In the genomic region with DNA sequence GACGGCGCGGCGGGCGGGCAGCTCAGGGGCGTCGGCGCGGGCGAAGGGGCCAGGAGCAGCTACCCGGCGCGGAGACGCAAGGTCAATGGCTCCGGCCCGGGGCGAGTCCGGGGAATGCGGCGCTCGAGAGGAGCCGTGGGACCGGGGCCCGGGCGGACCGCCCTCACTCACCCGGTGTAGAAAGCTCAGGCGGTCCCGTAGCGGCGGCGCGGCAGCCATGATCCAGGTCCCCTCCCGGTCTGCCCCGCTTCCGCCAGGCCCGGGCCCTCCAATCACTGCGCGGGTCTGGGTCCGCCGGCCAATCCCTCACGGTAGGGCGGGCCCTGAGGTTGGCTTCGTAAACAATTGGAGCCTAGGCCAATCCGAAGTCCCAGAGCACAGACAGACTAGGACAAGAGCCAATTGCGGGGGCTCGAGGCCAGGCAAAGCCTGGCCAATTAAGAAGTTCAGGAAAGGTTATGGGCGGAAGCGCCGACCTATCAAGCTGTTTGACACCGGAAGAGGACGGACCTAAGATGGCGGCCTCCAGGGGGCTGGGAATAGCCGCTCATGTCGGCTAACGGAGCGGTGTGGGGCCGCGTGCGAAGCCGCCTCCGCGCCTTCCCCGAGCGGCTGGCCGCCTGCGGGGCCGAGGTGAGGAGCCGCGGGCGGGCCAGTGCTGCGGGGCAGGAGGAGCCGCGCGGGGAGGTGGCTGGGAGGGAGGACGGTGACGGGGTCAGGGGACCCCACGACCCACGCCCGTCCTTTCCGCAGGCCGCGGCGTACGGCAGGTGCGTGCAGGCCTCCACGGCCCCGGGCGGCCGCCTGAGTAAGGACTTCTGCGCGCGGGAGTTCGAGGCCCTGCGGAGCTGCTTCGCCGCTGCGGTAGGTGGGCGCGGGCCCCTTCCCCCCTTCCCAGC, we compare ENCODE assay signal across 8 cellular contexts. TPM values are rescaled to one million over a fixed set of nuclear protein-coding genes. Genes with fewer than 3 reads are reported as not detected.
DNase-seq lines count a peak whose midpoint lies in the region; ATAC-seq and TF ChIP-seq lines count a peak whose summit lies in the region.

Gene NDUFAF8, plus strand, starts transcription at position 504 of the 899 bp plus-strand sequence. Its CDS starts 46 bp downstream, at position 550.
A gene with protein sequence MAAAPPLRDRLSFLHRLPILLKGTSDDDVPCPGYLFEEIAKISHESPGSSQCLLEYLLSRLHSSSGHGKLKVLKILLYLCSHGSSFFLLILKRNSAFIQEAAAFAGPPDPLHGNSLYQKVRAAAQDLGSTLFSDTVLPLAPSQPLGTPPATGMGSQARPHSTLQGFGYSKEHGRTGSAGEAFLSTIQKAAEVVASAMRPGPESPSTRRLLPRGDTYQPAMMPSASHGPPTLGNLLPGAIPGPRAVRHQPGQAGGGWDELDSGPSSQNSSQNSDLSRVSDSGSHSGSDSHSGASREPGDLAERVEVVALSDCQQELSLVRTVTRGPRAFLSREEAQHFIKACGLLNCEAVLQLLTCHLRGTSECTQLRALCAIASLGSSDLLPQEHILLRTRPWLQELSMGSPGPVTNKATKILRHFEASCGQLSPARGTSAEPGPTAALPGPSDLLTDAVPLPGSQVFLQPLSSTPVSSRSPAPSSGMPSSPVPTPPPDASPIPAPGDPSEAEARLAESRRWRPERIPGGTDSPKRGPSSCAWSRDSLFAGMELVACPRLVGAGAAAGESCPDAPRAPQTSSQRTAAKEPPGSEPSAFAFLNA (minus strand): TSS at position 241 of the 899 bp plus-strand sequence. CDS start 22 bp downstream, at position 219.

- H3K9me3 ChIP-seq in heart right ventricle (no peaks in the 10 kb centered on the region), upper lobe of left lung (no peaks in the 10 kb centered on the region)

- DNase-seq in GM13976 (ENCODE audit: low spot score) = peak; percentile 100
- DNase-seq in NCI-H146 treated with DMSO at 0.1 percent for 48 hours (lab: John Stamatoyannopoulos, UW; ENCODE audit: unreplicated experiment) = peak; percentile 97
- DNase-seq in amniotic epithelial cell (ENCODE audit: low read depth) = peak; percentile 99
- peak; percentile 95 to 98 for DNase-seq in heart right ventricle
- DNase-seq in posterior cingulate gyrus = peak; percentile 97 to 100 (median 98)
- DNase-seq in upper lobe of left lung = peak; percentile 97 to 99

- no peak for TF ChIP-seq CTCF in GM13976 (IDR thresholded peaks at IDR 0.05; ENCODE audit: borderline replicate concordance, control extremely low read depth, extremely low read depth, insufficient read depth, missing control alignments)
- TF ChIP-seq CTCF in heart right ventricle (IDR thresholded peaks at IDR 0.05) = peak in 2 of 9 donors; percentile 8 to 25
- TF ChIP-seq CTCF in upper lobe of left lung (IDR thresholded peaks at IDR 0.05) = peak in 4 of 6 experiments; percentile 20 to 34 (median 25)

- H3K36me3 ChIP-seq in heart right ventricle (peaks cover 0 to 21% (median 0%) of the 10 kb centered on the region in 9 donors), upper lobe of left lung (peaks cover 0 to 15% (median 1%) of the 10 kb centered on the region in 4 donors)

- 0% methylated on average over 68 to 100 of the region's 100 CpGs for WGBS in heart right ventricle, 2 donors
- 0 to 1% methylated on average over 14 to 25 of the region's 100 CpGs for WGBS in upper lobe of left lung, 2 donors

- peak; percentile 91 for ATAC-seq in HG02870 (IDR thresholded peaks at IDR 0.05; ENCODE audit: unreplicated experiment)
- peak; percentile 96 to 99 (median 98) for ATAC-seq in heart right ventricle
- ATAC-seq in upper lobe of left lung (ENCODE audit: low FRiP score in 2 of 2) = peak; percentile 98

- no peak for TF ChIP-seq EP300 in upper lobe of left lung (IDR thresholded peaks at IDR 0.05)

- H3K27me3 ChIP-seq in heart right ventricle (no peaks in the 10 kb centered on the region), upper lobe of left lung (no peaks in the 10 kb centered on the region)

- intact Hi-C loops in T-helper 1 cell treated with Interleukin-12 subunit alpha and Interleukin-12 subunit beta and Interleukin-4 antibody, amounts not matched to agents 30 ng/mL and 1 ng/mL, for 36 hours (cut with micrococcal nuclease) = loop anchor here (1.0 kb wide), 5 partner anchors 12 to 621 kb away; partner anchors contain the start of genes P4HB and SLC38A10
- intact Hi-C loops in heart right ventricle (cut with DNase I) (loop anchor here in 2 of 10 donors (1.0 to 10.0 kb wide), 2 partner anchors 16 to 244 kb away; partner anchors contain the start of gene CHMP6 (in 1 of the 2)), posterior cingulate gyrus (cut with DNase I) (no loop called here)

- in situ Hi-C loops in GM13976 (cut with MboI; ENCODE audit: low sequenced_read_pairs, unreplicated experiment) = no loop called here

- H3K27ac ChIP-seq in heart right ventricle (peak within 1 kb of the TSS; percentile 59 to 90 (median 82)), upper lobe of left lung (peak within 1 kb of the TSS; percentile 79 to 89 (median 84))

- peaks cover 10 to 52% (median 32%) of the 10 kb centered on the region in 9 donors for H3K4me1 ChIP-seq in heart right ventricle
- H3K4me1 ChIP-seq in upper lobe of left lung = peaks cover 25 to 54% (median 29%) of the 10 kb centered on the region in 4 donors

- H3K4me3 ChIP-seq in heart right ventricle = peak within 1 kb of the TSS; percentile 81 to 100 (median 92)
- peak within 1 kb of the TSS; percentile 94 to 100 (median 98) for H3K4me3 ChIP-seq in upper lobe of left lung

- peak in 3 of 4 donors; percentile 51 to 80 (median 69) for TF ChIP-seq POLR2A in upper lobe of left lung (IDR thresholded peaks at IDR 0.05)

RNA-seq across cellular contexts. Expression of gene NDUFAF8, which starts in this region (rescaled TPM):
- 47.3 and 49.0 TPM in 2 replicates for total RNA-seq in T-helper 1 cell treated with Interleukin-12 subunit alpha and Interleukin-12 subunit beta and Interleukin-4 antibody, amounts not matched to agents 30 ng/mL and 1 ng/mL, for 36 hours
- total RNA-seq in heart right ventricle = 10 to 100 TPM; 49.6 to 74.8 (median 58.9) TPM
- polyA plus RNA-seq in heart right ventricle = 10 to 100 TPM; 41.5 to 68.0 TPM
- total RNA-seq in upper lobe of left lung = 10 to 100 TPM; 19.6 to 38.1 (median 33.6) TPM

RNA-seq across cellular contexts. Expression of the second gene that starts in this region (rescaled TPM):
- total RNA-seq in T-helper 1 cell treated with Interleukin-12 subunit alpha and Interleukin-12 subunit beta and Interleukin-4 antibody, amounts not matched to agents 30 ng/mL and 1 ng/mL, for 36 hours = 55.5 and 60.0 TPM in 2 replicates
- total RNA-seq in heart right ventricle (10 to 100 TPM in 4 of 10 donors, 1 to 10 TPM in 6; 6.2 to 21.4 (median 9.2) TPM), upper lobe of left lung (100 to 1,000 TPM in 2 of 6 donors, 10 to 100 TPM in 4; 33.1 to 141 (median 49.7) TPM)
- 10 to 100 TPM; 12.5 to 30.4 TPM for polyA plus RNA-seq in heart right ventricle

Comparison
In these comparisons a context has a peak if more than half of its experiments do, and no peak if none do; other contexts are left out.
1. Peak in every context shown above with its lines: DNase-seq, ATAC-seq, H3K4me3 ChIP-seq and H3K27ac ChIP-seq.